Comparison of ENCODE assay signal across 10 cellular contexts in genomic region chr17:32490101-32490482, GRCh38. TPM values are rescaled to one million over a fixed set of nuclear protein-coding genes. Genes with fewer than 3 reads are reported as not detected.
A peak's percentile ranks its signal among the peaks of the same experiment; 100 is the strongest.
DNase-seq lines count a peak whose midpoint lies in the region; FAIRE-seq and TF ChIP-seq lines count a peak whose summit lies in the region.
"Had no signal": no experiment of that assay in that cellular context is flagged by ENCODE, and none has a peak within 500 bp of the region (broad histone marks: within the 10 kb centered on the region; RNA-seq: fewer than 3 reads in every experiment).

No MANE protein-coding gene starts in this region.

- H4K20me1 ChIP-seq in BLaER1 = peaks cover 45% of the 10 kb centered on the region

- 0 out of 2 replicates have a peak overlapping the region, but pooled peaks have one; percentile 88 for H3K4me3 ChIP-seq in BLaER1
- H3K4me3 ChIP-seq in epithelial cell of esophagus (ENCODE audit: low read length) = peak overlapping the region; percentile 21

- in situ Hi-C loops in SK-MEL-5 (cut with HindIII; ENCODE audit: low pct_unique_long_range_greater_than_20kb, low sequenced_read_pairs) = no loop called here

- POLR2A ChIA-PET in GM10248 (lab: Yijun Ruan, JAX) (interaction anchor here (0.5 to 1.6 kb wide), 3 partner anchors 28 to 317 kb away, joined by 3 to 4 read pairs (median 3); no protein-coding TSS in a partner anchor), RWPE1 (lab: Yijun Ruan, JAX; ENCODE audit: low non-redundant PET) (no interaction called here)

- H3K4me2 ChIP-seq in BLaER1 = peak overlapping the region; percentile 82

- peak; percentile 17 for DNase-seq in GM10248 (ENCODE audit: extremely low spot score)
- peak; percentile 63 for DNase-seq in SK-MEL-5 (ENCODE audit: low read depth, low spot score)
- no peak for DNase-seq in epithelial cell of esophagus (ENCODE audit: low read depth)
- DNase-seq in epidermal melanocyte (ENCODE audit: insufficient read length, low spot score) = no peak
- no peak for DNase-seq in RWPE1 (ENCODE audit: low spot score)
- DNase-seq in 8988T = no peak
- DNase-seq in frontal cortex (ENCODE audit: low spot score in 2 of 2) = no peak
- DNase-seq: DMS53, kidney had no signal

- H3K27ac ChIP-seq in BLaER1 (no peak overlapping the region), RWPE1 (no peak overlapping the region)

- H3K9ac ChIP-seq in BLaER1 = peak overlapping the region; percentile 92; the same call in 1 of the 2 replicates

- H3K9me3 ChIP-seq in BLaER1 = no peaks in the 10 kb centered on the region

- TF ChIP-seq CTCF in GM10248 (IDR thresholded peaks at IDR 0.05; ENCODE audit: control extremely low read depth, extremely low read depth, low read depth, missing control alignments) (no peak), epithelial cell of esophagus (IDR thresholded peaks at IDR 0.05; ENCODE audit: insufficient read depth, low read depth, low read length, missing control alignments) (no peak), RWPE1 (conservative IDR thresholded peaks at IDR 0.05; ENCODE audit: low read depth) (no peak)

- H3K27me3 ChIP-seq in BLaER1 = no peaks in the 10 kb centered on the region

- CTCF ChIA-PET in GM10248 (lab: Yijun Ruan, JAX) (interaction anchor here (0.9 to 15.0 kb wide), 5 partner anchors 10 to 387 kb away, joined by 3 to 177 read pairs (median 5); partner anchors contain the start of gene MYO1D), RWPE1 (lab: Yijun Ruan, JAX) (no interaction called here)

- FAIRE-seq in frontal cortex (lab: Jason Lieb, UNC) = no peak
- FAIRE-seq: kidney had no signal

- peaks cover 86% of the 10 kb centered on the region for H3K4me1 ChIP-seq in BLaER1

- peaks cover 35% of the 10 kb centered on the region for H3K36me3 ChIP-seq in BLaER1

RNA-seq across cellular contexts. Expression of gene CDK5R1, which starts 3.3 kb away (rescaled TPM):
- total RNA-seq in SK-MEL-5 (2014; rRNA removed; shearing (Covaris generic)) = 18.0 and 20.0 TPM in 2 replicates
- polyA plus RNA-seq in SK-MEL-5 (2015; cell fraction: cytosol; rRNA removed) = 19.6 and 26.1 TPM in 2 replicates
- 20.8 and 29.0 TPM in 2 replicates for polyA plus RNA-seq in SK-MEL-5 (2015; cell fraction: nucleus; rRNA removed)
- 271 TPM for total RNA-seq in frontal cortex

RNA-seq across cellular contexts. Expression of gene PSMD11, which starts 45.8 kb away (rescaled TPM):
- 111 and 119 TPM in 2 replicates for total RNA-seq in SK-MEL-5 (2014; rRNA removed; shearing (Covaris generic))
- 108 and 141 TPM in 2 replicates for polyA plus RNA-seq in SK-MEL-5 (2015; cell fraction: cytosol; rRNA removed)
- polyA plus RNA-seq in SK-MEL-5 (2015; cell fraction: nucleus; rRNA removed) = 119 and 125 TPM in 2 replicates
- total RNA-seq in frontal cortex = 83.2 TPM

Comparison
In these comparisons a context has a peak if more than half of its experiments do, and no peak if none do; other contexts are left out.
1. DNase-seq: peak in GM10248 (single experiment) and SK-MEL-5 (single experiment); none in epithelial cell of esophagus (single experiment), epidermal melanocyte (single experiment), RWPE1 (single experiment), 8988T (single experiment) and frontal cortex (0 of 2).
2. RNA of gene CDK5R1, which starts 3.3 kb away (total RNA-seq): 271 TPM in frontal cortex (single experiment); 18.0 to 20.0 TPM in SK-MEL-5; every median in the first group is over 10 times any median in the second.